1 cellular context compared by ENCODE assay signal in the genomic region with DNA sequence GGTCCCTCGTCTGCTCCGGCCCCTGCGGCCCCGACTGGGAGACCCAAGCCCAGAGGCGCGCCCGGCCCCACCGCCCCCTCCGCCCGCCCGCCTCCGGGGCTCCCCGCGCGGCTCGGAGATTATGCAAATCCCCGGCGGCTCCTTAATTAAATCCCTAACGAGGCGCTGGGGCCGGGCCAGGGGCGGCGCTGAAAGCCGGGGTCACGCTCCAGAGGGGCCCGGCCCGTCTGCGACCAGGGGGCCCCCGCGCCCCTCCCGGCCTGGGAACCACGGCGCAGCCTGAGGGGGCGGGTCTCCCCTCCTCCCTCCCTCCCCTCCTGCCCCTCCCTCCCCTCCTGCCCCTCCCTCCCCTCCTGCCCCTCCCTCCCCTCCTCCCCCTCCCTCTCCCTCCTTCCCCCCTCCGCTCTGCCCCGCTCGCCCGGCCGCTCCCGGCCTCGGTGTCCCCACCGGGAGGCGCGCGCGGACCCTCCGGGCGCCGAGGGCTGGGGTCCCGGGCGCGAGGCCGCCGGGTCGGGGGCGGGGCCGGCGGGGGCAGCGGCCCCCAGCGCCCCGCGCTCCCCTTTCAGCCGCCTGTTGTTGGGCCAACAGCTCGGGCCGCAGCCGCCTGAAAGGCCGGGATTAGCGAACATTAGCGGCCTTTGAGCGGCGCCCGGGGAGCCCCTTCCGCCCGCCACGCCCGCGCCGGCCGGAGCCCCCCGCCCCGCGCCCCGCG.
TF ChIP-seq lines count a peak whose summit lies in the region.

No MANE protein-coding gene starts in this region.

TF ChIP-seq in HCT116, 20 proteins besides CTCF, POLR2A, EP300 and RAD21 (continued from another document):
- TF ChIP-seq, protein P1, sequence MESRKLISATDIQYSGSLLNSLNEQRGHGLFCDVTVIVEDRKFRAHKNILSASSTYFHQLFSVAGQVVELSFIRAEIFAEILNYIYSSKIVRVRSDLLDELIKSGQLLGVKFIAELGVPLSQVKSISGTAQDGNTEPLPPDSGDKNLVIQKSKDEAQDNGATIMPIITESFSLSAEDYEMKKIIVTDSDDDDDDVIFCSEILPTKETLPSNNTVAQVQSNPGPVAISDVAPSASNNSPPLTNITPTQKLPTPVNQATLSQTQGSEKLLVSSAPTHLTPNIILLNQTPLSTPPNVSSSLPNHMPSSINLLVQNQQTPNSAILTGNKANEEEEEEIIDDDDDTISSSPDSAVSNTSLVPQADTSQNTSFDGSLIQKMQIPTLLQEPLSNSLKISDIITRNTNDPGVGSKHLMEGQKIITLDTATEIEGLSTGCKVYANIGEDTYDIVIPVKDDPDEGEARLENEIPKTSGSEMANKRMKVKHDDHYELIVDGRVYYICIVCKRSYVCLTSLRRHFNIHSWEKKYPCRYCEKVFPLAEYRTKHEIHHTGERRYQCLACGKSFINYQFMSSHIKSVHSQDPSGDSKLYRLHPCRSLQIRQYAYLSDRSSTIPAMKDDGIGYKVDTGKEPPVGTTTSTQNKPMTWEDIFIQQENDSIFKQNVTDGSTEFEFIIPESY (IDR thresholded peaks at IDR 0.05; ENCODE audit: extremely low read depth, insufficient replicate concordance, low read length) = no peak
- TF ChIP-seq EZH2phosphoT487 (IDR thresholded peaks at IDR 0.05; ENCODE audit: borderline replicate concordance) (no peak), SRF (IDR thresholded peaks at IDR 0.05; ENCODE audit: low read depth) (no peak), SP1 (IDR thresholded peaks at IDR 0.05; ENCODE audit: low read depth) (no peak), FOSL1 (IDR thresholded peaks at IDR 0.05; ENCODE audit: low read depth) (no peak), SIN3A (IDR thresholded peaks at IDR 0.05; ENCODE audit: low read depth) (no peak), JUND (IDR thresholded peaks at IDR 0.05) (no peak)
- TF ChIP-seq, protein P2, sequence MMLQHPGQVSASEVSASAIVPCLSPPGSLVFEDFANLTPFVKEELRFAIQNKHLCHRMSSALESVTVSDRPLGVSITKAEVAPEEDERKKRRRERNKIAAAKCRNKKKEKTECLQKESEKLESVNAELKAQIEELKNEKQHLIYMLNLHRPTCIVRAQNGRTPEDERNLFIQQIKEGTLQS (IDR thresholded peaks at IDR 0.05) = no peak
